3 cellular contexts compared by ENCODE assay signal in the genomic region with DNA sequence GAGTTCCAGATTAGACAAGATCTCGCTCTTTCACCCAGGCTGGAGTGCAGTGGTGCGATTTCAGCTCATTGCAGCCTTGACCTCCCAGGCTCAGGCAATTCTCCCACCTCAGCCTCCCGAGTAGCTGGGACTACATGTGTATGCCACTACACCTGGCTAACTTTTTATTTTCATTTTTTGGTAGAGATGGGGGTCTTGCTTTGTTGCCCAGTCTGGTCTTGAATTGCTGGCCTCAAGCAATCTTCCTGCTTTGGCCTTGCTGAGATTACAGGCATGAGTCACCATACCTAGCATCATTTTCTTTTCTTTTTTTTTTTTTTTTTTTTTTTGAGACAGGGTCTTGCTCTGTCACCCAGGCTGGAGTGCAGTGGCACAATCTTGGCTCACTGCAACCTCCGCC.
TF ChIP-seq lines count a peak whose summit lies in the region.
"Not testable (repeated sequence)": the region's sequence is repeated elsewhere in the genome, so short reads cannot be mapped to it uniquely, and the experiment has no call there.

No MANE protein-coding gene starts in this region.

TF ChIP-seq in HEK293, 187 proteins besides CTCF, POLR2A, EP300 and RAD21:
- TF ChIP-seq GFI1B (tag by site-specific recombination; IDR thresholded peaks at IDR 0.05), result 0 out of 2 replicates have a peak, but pooled peaks have one; percentile 43

TF ChIP-seq in WTC11, 78 proteins besides CTCF, POLR2A, EP300 and RAD21:
- peak; percentile 47; the same call in 1 of the 2 replicates for TF ChIP-seq ZNF121 (CRISPR knock-in tag; IDR thresholded peaks at IDR 0.05)
TF ChIP-seq in WTC11: peak in this region for 1; not testable (repeated sequence) for 77.

TF ChIP-seq in K562, 482 proteins besides CTCF, POLR2A, EP300 and RAD21:
- TF ChIP-seq RCOR1 (IDR thresholded peaks at IDR 0.05; ENCODE audit: borderline replicate concordance in 1 of 2, low read depth in 2 of 2, low read length in 2 of 2) (peak in 1 of 2 experiments; percentile 13; a peak in 1 of 4 replicates), JUND (IDR thresholded peaks at IDR 0.05; ENCODE audit: borderline replicate concordance, low read depth, low read length) (0 out of 2 replicates have a peak, but pooled peaks have one; percentile 10), FOSL1 (tag; conservative IDR thresholded peaks at IDR 0.05) (peak; percentile 46; the same call in 1 of the 2 replicates), ZNF121 (CRISPR knock-in tag; conservative IDR thresholded peaks at IDR 0.05) (peak; percentile 46; the same call in 1 of the 2 replicates), ARID1B (IDR thresholded peaks at IDR 0.05) (0 out of 2 replicates have a peak, but pooled peaks have one; percentile 23), KDM1A (IDR thresholded peaks at IDR 0.05) (peak; percentile 75 to 76; a peak in 3 of 4 replicates)
- TF ChIP-seq JUND (tag; IDR thresholded peaks at IDR 0.05; ENCODE audit: borderline replicate concordance, low read depth, low read length), result not testable (repeated sequence)
- TF ChIP-seq, protein P1, sequence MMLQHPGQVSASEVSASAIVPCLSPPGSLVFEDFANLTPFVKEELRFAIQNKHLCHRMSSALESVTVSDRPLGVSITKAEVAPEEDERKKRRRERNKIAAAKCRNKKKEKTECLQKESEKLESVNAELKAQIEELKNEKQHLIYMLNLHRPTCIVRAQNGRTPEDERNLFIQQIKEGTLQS (IDR thresholded peaks at IDR 0.05), result peak; percentile 65
- TF ChIP-seq, protein P1 (CRISPR knock-in tag; conservative IDR thresholded peaks at IDR 0.05), result not testable (repeated sequence)
